In the genomic region with DNA sequence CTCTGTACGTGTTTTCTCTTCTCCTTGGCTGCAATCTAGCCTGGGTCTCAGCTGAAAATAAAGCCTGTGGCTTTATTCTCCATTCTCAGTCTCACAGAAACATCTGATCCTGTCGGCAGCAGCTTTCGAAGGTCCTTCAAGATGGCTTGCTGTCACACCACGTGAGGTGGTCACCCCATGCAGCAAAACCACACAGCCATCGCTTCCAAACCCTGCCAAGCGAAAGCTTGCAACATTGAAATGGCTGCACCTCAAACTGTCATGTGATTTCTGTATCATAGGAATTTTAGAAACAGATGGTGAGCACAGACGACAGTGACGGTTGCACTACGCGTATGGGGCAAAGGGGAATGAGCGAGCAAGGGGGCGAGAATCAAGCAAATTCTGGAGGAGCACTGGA, we compare ENCODE assay signal across 20 cellular contexts.
DNase-seq lines count a peak whose midpoint lies in the region; ATAC-seq and TF ChIP-seq lines count a peak whose summit lies in the region.
"Had no signal": no experiment of that assay in that cellular context is flagged by ENCODE, and none has a peak within 500 bp of the region (broad histone marks: within the 10 kb centered on the region; RNA-seq: fewer than 3 reads in every experiment).

No MANE protein-coding gene starts in this region.

- ATAC-seq in stimulated activated naive CD8-positive, alpha-beta T cell treated with anti-CD3 and anti-CD28 coated beads, Interleukin-15, Interleukin-2, amounts not matched to agents 100 U/mL and 50 U/mL, for 24 hours = no peak
- ATAC-seq: activated CD8-positive, alpha-beta memory T cell treated with anti-CD3 and anti-CD28 coated beads, Interleukin-2, amount 10 ng/mL, durations not matched to agents 7 days and 5 days; gastrocnemius medialis; left lung; sciatic nerve; stimulated activated naive CD8-positive, alpha-beta T cell treated with anti-CD3 and anti-CD28 coated beads, Interleukin-15, amount 100 ng/mL, for 72 hours had no signal

- TF ChIP-seq CTCF in MM.1S (IDR thresholded peaks at IDR 0.05; ENCODE audit: low read length) (no peak), WI38 (IDR thresholded peaks at IDR 0.05; ENCODE audit: low read depth, low read length) (no peak), ascending aorta (IDR thresholded peaks at IDR 0.05) (no peak)

- H3K23ac ChIP-seq in mesenchymal stem cell (ENCODE audit: low read length in 2 of 2) = no peak overlapping the region

- H3K9me3 ChIP-seq in MM.1S (replicated peaks; ENCODE audit: insufficient read depth, low read length) = no peaks in the 10 kb centered on the region
- H3K9me3 ChIP-seq in mesenchymal stem cell (ENCODE audit: control insufficient read depth, low read length) = peaks cover 4% of the 10 kb centered on the region
- no peaks in the 10 kb centered on the region for H3K9me3 ChIP-seq in ascending aorta
- H3K9me3 ChIP-seq: BE2C, gastrocnemius medialis had no signal

- intact Hi-C loops in ascending aorta (cut with DNase I) = no loop called here

- H3K14ac ChIP-seq in mesenchymal stem cell (ENCODE audit: low read length in 2 of 2) = no peak overlapping the region

- no peaks in the 10 kb centered on the region for H3K79me1 ChIP-seq in mesenchymal stem cell (replicated peaks; ENCODE audit: low read length, poor library complexity, severe bottlenecking)

- no peaks in the 10 kb centered on the region for H3F3A ChIP-seq in MM.1S (ENCODE audit: insufficient read depth, low read length)

- no peaks in the 10 kb centered on the region for H3K9me2 ChIP-seq in MM.1S (replicated peaks; ENCODE audit: insufficient read depth, low read length)

- WGBS in mesenchymal stem cell = 82% methylated on average over 12 of the region's 12 CpGs

- no peak overlapping the region for H3K4ac ChIP-seq in mesenchymal stem cell (ENCODE audit: low read depth in 1 of 2, low read length in 2 of 2)

- no peaks in the 10 kb centered on the region for H3K79me2 ChIP-seq in MM.1S (ENCODE audit: low read length)

- H2AFZ ChIP-seq in MM.1S (ENCODE audit: low read length) (no peak overlapping the region), mesenchymal stem cell (ENCODE audit: low read depth, low read length) (no peak overlapping the region)

- no peak overlapping the region for H2BK12ac ChIP-seq in mesenchymal stem cell (ENCODE audit: low read length in 2 of 2)

- DNase-seq in Ammon's horn (ENCODE audit: low spot score) (peak; percentile 31), MM.1S (no peak), mesenchymal stem cell (no peak), ascending aorta (ENCODE audit: low spot score in 2 of 2) (no peak), SW 1271 (lab: John Stamatoyannopoulos, UW) (no peak), kidney glomerular epithelial cell (lab: John Stamatoyannopoulos, UW) (no peak)
- DNase-seq in stimulated activated naive CD8-positive, alpha-beta T cell treated with anti-CD3 and anti-CD28 coated beads, Interleukin-15, Interleukin-2, amounts not matched to agents 100 U/mL and 50 U/mL, for 24 hours = no peak
- DNase-seq: activated CD4-positive, alpha-beta T cell treated with anti-CD3 and anti-CD28 coated beads for 1 hour; activated CD8-positive, alpha-beta memory T cell treated with anti-CD3 and anti-CD28 coated beads, Interleukin-2, amount 10 ng/mL, durations not matched to agents 7 days and 5 days; amniotic stem cell; BE2C; cerebellar nuclear complex; gastrocnemius medialis; left lung; NCI-H1417; SIG-M5; stimulated activated naive CD8-positive, alpha-beta T cell treated with anti-CD3 and anti-CD28 coated beads, Interleukin-15, amount 100 ng/mL, for 72 hours had no signal

- no peaks in the 10 kb centered on the region for H4K20me1 ChIP-seq in MM.1S (ENCODE audit: insufficient read depth, low read length)

- H2BK5ac ChIP-seq in mesenchymal stem cell (ENCODE audit: low read depth, low read length, poor library complexity, severe bottlenecking) = no peak overlapping the region

- H3K27ac ChIP-seq in MM.1S (ENCODE audit: low read length) (peak overlapping the region; percentile 2; the same call in 1 of the 2 replicates), mesenchymal stem cell (ENCODE audit: low read length, poor library complexity, severe bottlenecking) (no peak overlapping the region), ascending aorta (no peak overlapping the region)
- H3K27ac ChIP-seq: gastrocnemius medialis, HL-60, left lung had no signal

- H3K4me2 ChIP-seq in MM.1S (ENCODE audit: low read depth, low read length) = no peak overlapping the region
- no peak overlapping the region for H3K4me2 ChIP-seq in mesenchymal stem cell (ENCODE audit: low read length, poor library complexity, severe bottlenecking)

- no peak overlapping the region for H2BK120ac ChIP-seq in mesenchymal stem cell (ENCODE audit: low read depth, low read length)

- no peak overlapping the region for H3K18ac ChIP-seq in mesenchymal stem cell (ENCODE audit: low read depth in 1 of 2, low read length in 2 of 2)

- H3K36me3 ChIP-seq in MM.1S (replicated peaks; ENCODE audit: insufficient read depth, low read length) (no peaks in the 10 kb centered on the region), mesenchymal stem cell (ENCODE audit: control insufficient read depth in 1 of 2, insufficient read depth in 2 of 2, low read depth in 1 of 2, low read length in 2 of 2) (no peaks in the 10 kb centered on the region), ascending aorta (no peaks in the 10 kb centered on the region)
- H3K36me3 ChIP-seq: BE2C, gastrocnemius medialis, left lung had no signal

- H3K27me3 ChIP-seq in MM.1S (replicated peaks; ENCODE audit: insufficient read depth, low read length) (no peaks in the 10 kb centered on the region), mesenchymal stem cell (ENCODE audit: control insufficient read depth in 1 of 2, insufficient read depth in 1 of 2, low read length in 2 of 2) (no peaks in the 10 kb centered on the region), ascending aorta (no peaks in the 10 kb centered on the region)
- H3K27me3 ChIP-seq: BE2C had no signal

- H3K4me1 ChIP-seq in MM.1S (ENCODE audit: low read length) = peaks cover 30% of the 10 kb centered on the region
- no peaks in the 10 kb centered on the region for H3K4me1 ChIP-seq in mesenchymal stem cell (ENCODE audit: control insufficient read depth, insufficient read depth, low read depth, low read length)
- no peaks in the 10 kb centered on the region for H3K4me1 ChIP-seq in ascending aorta
- H3K4me1 ChIP-seq: BE2C, gastrocnemius medialis, left lung had no signal

- no peak overlapping the region for H2BK15ac ChIP-seq in mesenchymal stem cell (ENCODE audit: low read depth, poor library complexity, severe bottlenecking)

- no peak overlapping the region for H4K8ac ChIP-seq in mesenchymal stem cell (ENCODE audit: low read length)

- H4K91ac ChIP-seq in mesenchymal stem cell (ENCODE audit: low read length) = no peak overlapping the region

- H3K4me3 ChIP-seq in MM.1S (ENCODE audit: low read length) = no peak overlapping the region
- H3K4me3 ChIP-seq in WI38 (ENCODE audit: low read depth, low read length) = peak overlapping the region; percentile 58
- peak overlapping the region in 1 of 2 experiments; percentile 55 for H3K4me3 ChIP-seq in mesenchymal stem cell (ENCODE audit: insufficient read depth in 1 of 2, low read depth in 1 of 2, low read length in 2 of 2)
- no peak overlapping the region for H3K4me3 ChIP-seq in ascending aorta
- H3K4me3 ChIP-seq: left lung had no signal

- H2AK5ac ChIP-seq in mesenchymal stem cell (ENCODE audit: low read length, severe bottlenecking) = no peak overlapping the region

- no peak overlapping the region for H3K9ac ChIP-seq in MM.1S (ENCODE audit: low read length)
- H3K9ac ChIP-seq in mesenchymal stem cell (ENCODE audit: low read length) = peak overlapping the region; percentile 24
